Comparison of ENCODE assay signal across 11 cellular contexts in genomic region chr9:36788534-36788933, GRCh38.
DNase-seq lines count a peak whose midpoint lies in the region; ATAC-seq and TF ChIP-seq lines count a peak whose summit lies in the region.
"Had no signal": no experiment of that assay in that cellular context is flagged by ENCODE, and none has a peak within 500 bp of the region (broad histone marks: within the 10 kb centered on the region; RNA-seq: fewer than 3 reads in every experiment).

No MANE protein-coding gene starts in this region.

- WGBS in psoas muscle, 3 donors, result 18 to 36% (median 26%) methylated on average over 5 of the region's 5 CpGs

- no peak overlapping the region for H3K4me3 Mint-ChIP-seq in mesothelial cell of epicardium
- H3K4me3 Mint-ChIP-seq: brain had no signal

- peaks cover 6% of the 10 kb centered on the region for H3K9me3 Mint-ChIP-seq in mesothelial cell of epicardium

- in situ Hi-C loops in G401 (cut with HindIII; ENCODE audit: low sequenced_read_pairs), result no loop called here

- H3K27me3 ChIP-seq in psoas muscle (ENCODE audit: insufficient read depth in 3 of 3, low read length in 2 of 3), result peaks cover 0 to 11% (median 4%) of the 10 kb centered on the region in 3 donors
- H3K27me3 ChIP-seq: SJSA1 had no signal

- no peaks in the 10 kb centered on the region for H3K36me3 Mint-ChIP-seq in mesothelial cell of epicardium
- H3K36me3 Mint-ChIP-seq: brain had no signal

- intact Hi-C loops in psoas muscle (cut with DNase I), result no loop called here

- H3K9me3 ChIP-seq in psoas muscle, result no peaks in the 10 kb centered on the region
- H3K9me3 ChIP-seq: SJSA1 had no signal

- H3K4me1 ChIP-seq in psoas muscle, result no peaks in the 10 kb centered on the region
- H3K4me1 ChIP-seq: SJSA1 had no signal

- H3K36me3 ChIP-seq in psoas muscle (ENCODE audit: insufficient read depth in 1 of 2, low read depth in 1 of 2), result no peaks in the 10 kb centered on the region
- H3K36me3 ChIP-seq: SJSA1 had no signal

- peak; percentile 51 for TF ChIP-seq CTCF in HFF-Myc (IDR thresholded peaks at IDR 0.05; ENCODE audit: low read depth, low read length, missing control alignments)
- TF ChIP-seq CTCF in cardiac fibroblast (IDR thresholded peaks at IDR 0.05; ENCODE audit: low read depth, low read length), result peak; percentile 60
- TF ChIP-seq CTCF in mesothelial cell of epicardium (IDR thresholded peaks at IDR 0.05; ENCODE audit: unreplicated experiment), result peak; percentile 77
- no peak for TF ChIP-seq CTCF in psoas muscle (IDR thresholded peaks at IDR 0.05)

- no peaks in the 10 kb centered on the region for H3K4me1 Mint-ChIP-seq in mesothelial cell of epicardium
- H3K4me1 Mint-ChIP-seq: brain had no signal

- peak; percentile 23 for DNase-seq in Daoy (ENCODE audit: low read depth)
- DNase-seq in HFF-Myc (ENCODE audit: extremely low read depth, low read depth), result no peak
- no peak for DNase-seq in cardiac fibroblast (ENCODE audit: low read depth in 2 of 2)
- DNase-seq in mesothelial cell of epicardium (ENCODE audit: low spot score in 2 of 2, unreplicated experiment in 2 of 2), result no peak
- no peak for DNase-seq in G401 (ENCODE audit: low spot score)
- DNase-seq in epidermal melanocyte (ENCODE audit: insufficient read length, low spot score), result no peak
- no peak for DNase-seq in psoas muscle
- DNase-seq in HCEC 1CT, result no peak
- DNase-seq: DMS79 had no signal

- peaks cover 72% of the 10 kb centered on the region for H3K27me3 Mint-ChIP-seq in mesothelial cell of epicardium (ENCODE audit: low read depth)

- no peak for ATAC-seq in psoas muscle

- H3K27ac ChIP-seq in psoas muscle, result no peak overlapping the region
- H3K27ac ChIP-seq: SJSA1 had no signal

- no peak overlapping the region for H3K4me3 ChIP-seq in HFF-Myc (replicated peaks; ENCODE audit: low read depth, low read length)
- no peak overlapping the region for H3K4me3 ChIP-seq in cardiac fibroblast (replicated peaks in 1 of 2; ENCODE audit: low read depth in 2 of 2, low read length in 2 of 2)
- H3K4me3 ChIP-seq in psoas muscle, result no peak overlapping the region
- H3K4me3 ChIP-seq: SJSA1 had no signal

- no peak overlapping the region for H3K27ac Mint-ChIP-seq in mesothelial cell of epicardium
- H3K27ac Mint-ChIP-seq: brain had no signal
